8 cellular contexts compared by ENCODE assay signal in genomic region chr20:32189691-32190607, GRCh38. TPM values are rescaled to one million over a fixed set of nuclear protein-coding genes. Genes with fewer than 3 reads are reported as not detected.
DNase-seq lines count a peak whose midpoint lies in the region; ATAC-seq and TF ChIP-seq lines count a peak whose summit lies in the region.

No MANE protein-coding gene starts in this region.

- whole genome bisulfite sequencing in gastroesophageal sphincter (ENCODE audit: low coverage in 1 of 2), 2 donors: 9 to 17% methylated on average over 16 of the region's 88 CpGs
- 4 to 6% methylated on average over 72 to 88 of the region's 88 CpGs for WGBS in aorta, 2 donors

- H3K4me1 ChIP-seq in gastroesophageal sphincter (peaks cover 0 to 58% (median 10%) of the 10 kb centered on the region in 3 donors), neutrophil (ENCODE audit: control insufficient read depth in 1 of 2, insufficient read depth in 1 of 2, low read depth in 1 of 2, low read length in 1 of 2) (peaks cover 13 to 14% of the 10 kb centered on the region in 2 experiments), aorta (ENCODE audit: control insufficient read depth in 1 of 2, insufficient read depth in 2 of 2, low read length in 2 of 2) (no peaks in the 10 kb centered on the region)

- TF ChIP-seq CTCF in gastroesophageal sphincter (IDR thresholded peaks at IDR 0.05): peak in 1 of 4 experiments; percentile 19
- no peak for TF ChIP-seq CTCF in neutrophil (IDR thresholded peaks at IDR 0.05)

- ATAC-seq in gastroesophageal sphincter (peak; percentile 59), aorta (ENCODE audit: low FRiP score) (peak; percentile 67), GM21360 (IDR thresholded peaks at IDR 0.05; ENCODE audit: unreplicated experiment) (no peak), HG02885 (IDR thresholded peaks at IDR 0.05; ENCODE audit: poor library complexity, unreplicated experiment) (no peak)

- no peak for TF ChIP-seq EP300 in gastroesophageal sphincter (IDR thresholded peaks at IDR 0.05)

- H3K36me3 ChIP-seq in gastroesophageal sphincter (peaks cover 0 to 6% of the 10 kb centered on the region in 2 donors), neutrophil (peaks cover 24% of the 10 kb centered on the region), aorta (ENCODE audit: control insufficient read depth in 1 of 2, insufficient read depth in 2 of 2, low read length in 1 of 2) (no peaks in the 10 kb centered on the region)

- H3K27ac ChIP-seq in gastroesophageal sphincter (peak overlapping the region; percentile 5 to 91 (median 88)), neutrophil (no peak overlapping the region), aorta (ENCODE audit: low read depth in 1 of 2, low read length in 2 of 2) (peak overlapping the region; percentile 25 to 62)

- H3K9me3 ChIP-seq in gastroesophageal sphincter (no peaks in the 10 kb centered on the region), neutrophil (no peaks in the 10 kb centered on the region), aorta (ENCODE audit: control insufficient read depth, low read length) (no peaks in the 10 kb centered on the region)

- intact Hi-C loops in aorta (cut with DNase I): no loop called here

- DNase-seq in COLO668 (lab: John Stamatoyannopoulos, UW; ENCODE audit: unreplicated experiment): peak; percentile 36
- peak; percentile 43 for DNase-seq in NCI-H345 (lab: John Stamatoyannopoulos, UW)
- peak; percentile 38 for DNase-seq in activated naive CD4-positive, alpha-beta T cell treated with Interleukin-2 at 50 U/mL for 16 hours
- DNase-seq in aorta: peak; percentile 71 to 85

- no peak for TF ChIP-seq POLR2A in gastroesophageal sphincter (IDR thresholded peaks at IDR 0.05)

- H3K4me3 ChIP-seq in gastroesophageal sphincter: peak overlapping the region; percentile 30 to 85
- peak overlapping the region; percentile 57 to 59 for H3K4me3 ChIP-seq in neutrophil (ENCODE audit: low read depth in 1 of 2, low read length in 1 of 2)
- H3K4me3 ChIP-seq in aorta (ENCODE audit: low read length in 2 of 2): peak overlapping the region; percentile 54 to 74

- H3K27me3 ChIP-seq in gastroesophageal sphincter (no peaks in the 10 kb centered on the region), neutrophil (peaks cover 15% of the 10 kb centered on the region), aorta (ENCODE audit: control insufficient read depth in 1 of 2, insufficient read depth in 2 of 2, low read length in 1 of 2) (no peaks in the 10 kb centered on the region)

RNA-seq across cellular contexts. Expression of gene PLAGL2, which starts 17.6 kb away (rescaled TPM):
- total RNA-seq in gastroesophageal sphincter (10 to 100 TPM in 1 of 4 donors, 1 to 10 TPM in 3; 5.8 to 11.0 (median 6.1) TPM), aorta (1 to 10 TPM; 8.2 to 9.8 TPM)
- polyA plus RNA-seq in aorta: 1 to 10 TPM; 1.8 to 2.3 TPM

RNA-seq across cellular contexts. Expression of gene POFUT1, which starts 17.7 kb away (rescaled TPM):
- total RNA-seq in gastroesophageal sphincter (10 to 100 TPM; 28.8 to 42.4 (median 33.5) TPM), aorta (10 to 100 TPM; 29.8 to 35.2 TPM)
- polyA plus RNA-seq in aorta: 10 to 100 TPM; 10.6 to 16.5 TPM

Comparison
In these comparisons a context has a peak if more than half of its experiments do, and no peak if none do; other contexts are left out.
1. ATAC-seq: peak in gastroesophageal sphincter (single experiment) and aorta (single experiment); none in GM21360 (single experiment) and HG02885 (single experiment).
2. Peak in every context shown above with its lines, with median percentiles within 50 percentile points of each other: DNase-seq and H3K4me3 ChIP-seq.